Comparison of ENCODE assay signal across 9 cellular contexts in the genomic region with DNA sequence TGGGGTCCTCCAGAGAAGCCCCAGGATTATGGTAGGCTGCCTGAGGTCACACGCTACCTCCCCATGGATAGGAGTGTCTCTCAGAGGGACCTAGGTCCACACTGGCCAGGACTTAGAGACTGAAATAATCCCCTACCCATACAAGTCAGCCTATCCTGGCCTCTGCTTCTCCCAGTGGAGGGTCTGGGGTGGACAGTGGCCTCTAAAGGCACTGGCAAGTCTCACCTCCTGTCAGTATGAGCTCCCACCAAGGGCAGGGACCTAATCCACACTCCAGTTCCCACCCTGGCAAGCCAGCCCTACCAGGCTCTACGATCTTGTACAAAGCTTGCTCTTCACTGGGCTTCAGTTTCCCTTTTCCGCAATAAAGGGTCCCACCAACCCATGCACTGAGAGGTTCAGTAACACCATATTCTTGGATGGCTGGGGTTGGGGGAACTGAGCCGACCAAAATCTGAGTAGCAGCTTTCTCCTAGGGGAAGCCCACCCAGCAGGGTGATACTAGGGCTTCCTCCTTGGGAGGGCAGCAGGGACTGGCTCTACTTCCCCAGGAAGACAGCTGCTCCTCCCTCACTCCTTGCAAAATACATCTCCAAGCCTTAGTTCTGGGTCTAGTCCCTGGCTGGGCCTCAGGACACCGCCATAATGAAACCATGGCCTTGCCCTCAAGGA. TPM values are rescaled to one million over a fixed set of nuclear protein-coding genes. Genes with fewer than 3 reads are reported as not detected.
DNase-seq lines count a peak whose midpoint lies in the region; ATAC-seq, FAIRE-seq and TF ChIP-seq lines count a peak whose summit lies in the region.
"Had no signal": no experiment of that assay in that cellular context is flagged by ENCODE, and none has a peak within 500 bp of the region (broad histone marks: within the 10 kb centered on the region; RNA-seq: fewer than 3 reads in every experiment).

No MANE protein-coding gene starts in this region.

- H2AFZ ChIP-seq in neuronal stem cell (ENCODE audit: low read length): no peak overlapping the region

- no peak for ATAC-seq in HG02623 (IDR thresholded peaks at IDR 0.05; ENCODE audit: unreplicated experiment)

- no peak overlapping the region for H3K23ac ChIP-seq in neuronal stem cell (ENCODE audit: low read depth, low read length, poor library complexity)

- peak; percentile 83 for FAIRE-seq in bronchial epithelial cell (lab: Jason Lieb, UNC)

- no CpG with 5 or more reads among the region's 5 CpGs for WGBS in neuronal stem cell (ENCODE audit: extremely low coverage in 2 of 2, insufficient read length in 2 of 2, insufficient replicate concordance in 1 of 2), 2 donors

- no peak overlapping the region for H4K91ac ChIP-seq in neuronal stem cell (ENCODE audit: low read depth, low read length, poor library complexity)

- H3K9ac ChIP-seq in neuronal stem cell (ENCODE audit: low read depth, low read length, poor library complexity): no peak overlapping the region

- no peak overlapping the region for H3K4me3 ChIP-seq in bronchial epithelial cell (ENCODE audit: low read depth, low read length)
- H3K4me3 ChIP-seq in neuronal stem cell (ENCODE audit: low read length in 2 of 2): no peak overlapping the region

- H2AK5ac ChIP-seq in neuronal stem cell (ENCODE audit: low read depth, low read length): peak overlapping the region; percentile 67

- in situ Hi-C loops in KBM-7 (cut with MboI; ENCODE audit: low pct_unique_long_range_greater_than_20kb, low sequenced_read_pairs): no loop called here

- DNase-seq in CD1c-positive myeloid dendritic cell (ENCODE audit: extremely low spot score) (peak; percentile 57), KBM-7 (peak; percentile 29), bronchial epithelial cell (ENCODE audit: low read depth) (no peak), neuronal stem cell (ENCODE audit: low spot score) (no peak), GM03348 (ENCODE audit: low spot score) (no peak), mucosa of gallbladder (ENCODE audit: low spot score) (no peak), NCI-H524 (lab: John Stamatoyannopoulos, UW) (no peak)
- DNase-seq: NCI-H1930 had no signal

- no peak overlapping the region for H3K14ac ChIP-seq in neuronal stem cell (ENCODE audit: low read length)

- no peaks in the 10 kb centered on the region for H3K27me3 ChIP-seq in bronchial epithelial cell (ENCODE audit: control insufficient read depth, insufficient read depth, low read length)
- H3K27me3 ChIP-seq in neuronal stem cell (ENCODE audit: control insufficient read depth in 3 of 3, insufficient read depth in 3 of 3, low read depth in 1 of 3, low read length in 3 of 3): peaks cover 0 to 23% (median 0%) of the 10 kb centered on the region in 3 experiments

- H2BK120ac ChIP-seq in neuronal stem cell (ENCODE audit: low read depth, low read length): no peak overlapping the region

- no peak overlapping the region for H2BK5ac ChIP-seq in neuronal stem cell (ENCODE audit: low read length)

- H3K79me1 ChIP-seq in neuronal stem cell (ENCODE audit: low read depth, low read length): no peaks in the 10 kb centered on the region

- no peaks in the 10 kb centered on the region for H3K9me3 ChIP-seq in neuronal stem cell (replicated peaks in 1 of 2; ENCODE audit: control insufficient read depth in 2 of 2, insufficient read depth in 1 of 2, low read depth in 1 of 2, low read length in 2 of 2)

- no peak for TF ChIP-seq CTCF in bronchial epithelial cell (IDR thresholded peaks at IDR 0.05; ENCODE audit: insufficient read depth, low read length, severe bottlenecking)

- no peak overlapping the region for H2BK12ac ChIP-seq in neuronal stem cell (ENCODE audit: low read length)

- H4K8ac ChIP-seq in neuronal stem cell (ENCODE audit: low read depth, low read length): no peak overlapping the region

- no peak overlapping the region for H3K27ac ChIP-seq in neuronal stem cell (replicated peaks; ENCODE audit: low read length)

- no peak overlapping the region for H3K18ac ChIP-seq in neuronal stem cell (ENCODE audit: low read length)

- peaks cover 8 to 14% of the 10 kb centered on the region in 2 donors for H3K4me1 ChIP-seq in neuronal stem cell (ENCODE audit: control insufficient read depth in 2 of 2, insufficient read depth in 1 of 2, low read depth in 1 of 2, low read length in 2 of 2)

- H3K36me3 ChIP-seq in bronchial epithelial cell (ENCODE audit: control insufficient read depth, insufficient read depth, low read length): peaks cover 9% of the 10 kb centered on the region
- peaks cover 2 to 46% of the 10 kb centered on the region in 2 donors for H3K36me3 ChIP-seq in neuronal stem cell (replicated peaks in 1 of 2; ENCODE audit: control insufficient read depth in 2 of 2, insufficient read depth in 2 of 2, low read length in 2 of 2)

- H3K4ac ChIP-seq in neuronal stem cell (ENCODE audit: low read length): no peak overlapping the region

- H2BK15ac ChIP-seq in neuronal stem cell (ENCODE audit: low read length): peak overlapping the region; percentile 15

- no peak overlapping the region for H3K4me2 ChIP-seq in neuronal stem cell (ENCODE audit: insufficient read depth, low read length, poor library complexity, severe bottlenecking)

RNA-seq across cellular contexts. Expression of gene CISH, which starts 2.4 kb away (rescaled TPM):
- total RNA-seq in bronchial epithelial cell (0.26 and 0.77 TPM in 2 replicates), mucosa of gallbladder (6.2 TPM)
- polyA plus RNA-seq in neuronal stem cell (2013, experiment 1 of 2): 2.1 TPM
- polyA plus RNA-seq in neuronal stem cell (2013, experiment 2 of 2): 2.1 TPM

RNA-seq across cellular contexts. Expression of gene MAPKAPK3, which starts 7.7 kb away (rescaled TPM):
- total RNA-seq in bronchial epithelial cell (42.9 and 47.1 TPM in 2 replicates), mucosa of gallbladder (27.4 TPM)
- 90.3 TPM for polyA plus RNA-seq in neuronal stem cell (2013, experiment 1 of 2)
- polyA plus RNA-seq in neuronal stem cell (2013, experiment 2 of 2): 89.0 TPM

RNA-seq across cellular contexts. Expression of gene HEMK1, which starts 39.9 kb away (rescaled TPM):
- total RNA-seq in bronchial epithelial cell: 6.6 and 8.4 TPM in 2 replicates
- 15.5 TPM for polyA plus RNA-seq in neuronal stem cell (2013, experiment 1 of 2)
- polyA plus RNA-seq in neuronal stem cell (2013, experiment 2 of 2): 15.1 TPM
- total RNA-seq in mucosa of gallbladder: 29.3 TPM

RNA-seq across cellular contexts. Expression of gene C3orf18, which starts 41.7 kb away (rescaled TPM):
- total RNA-seq in bronchial epithelial cell (1.2 and 3.2 TPM in 2 replicates), mucosa of gallbladder (12.3 TPM)
- polyA plus RNA-seq in neuronal stem cell (2013, experiment 1 of 2): 9.9 TPM
- polyA plus RNA-seq in neuronal stem cell (2013, experiment 2 of 2): 9.3 TPM

Comparison
In these comparisons a context has a peak if more than half of its experiments do, and no peak if none do; other contexts are left out.
1. DNase-seq: peak in CD1c-positive myeloid dendritic cell (single experiment) and KBM-7 (single experiment); none in bronchial epithelial cell (single experiment), neuronal stem cell (single experiment), GM03348 (single experiment), mucosa of gallbladder (single experiment) and NCI-H524 (0 of 2).